In the genomic region with DNA sequence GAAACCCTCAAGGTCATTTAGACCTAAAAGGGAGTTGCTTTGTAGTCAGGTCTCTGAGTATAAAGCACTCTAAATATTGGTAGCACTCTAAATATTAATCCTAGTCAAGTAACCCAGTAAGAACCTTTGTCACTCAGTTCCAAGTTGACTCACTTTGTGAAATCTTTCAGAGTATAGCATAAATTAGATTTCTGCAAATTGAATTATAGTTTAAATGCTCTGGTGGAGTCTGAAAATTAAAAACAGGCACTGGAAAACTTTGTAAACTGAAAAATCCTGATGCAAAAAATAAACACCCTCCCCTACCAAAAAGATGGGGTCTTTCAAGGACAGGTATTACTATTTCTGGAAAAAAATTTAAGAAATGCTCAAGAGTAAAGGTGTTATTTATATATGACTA, we compare ENCODE assay signal across 29 cellular contexts.
"Had no signal": no experiment of that assay in that cellular context is flagged by ENCODE, and none has a peak within 500 bp of the region (broad histone marks: within the 10 kb centered on the region; RNA-seq: fewer than 3 reads in every experiment).

No MANE protein-coding gene starts in this region.

- H3K9me3 Mint-ChIP-seq: dendritic cell treated with granulocyte-macrophage colony-stimulating factor and Interleukin-4, amounts not matched to agents 40 ng/mL and 50 ng/mL, for 4 days; endodermal cell had no signal

- H3K4me3 ChIP-seq: colonic mucosa, coronary artery, dorsolateral prefrontal cortex, esophagus muscularis mucosa, esophagus squamous epithelium, gastrocnemius medialis, gastroesophageal sphincter, heart left ventricle, heart right ventricle, hepatocyte had no signal

- H3K27ac ChIP-seq: colonic mucosa, coronary artery, dorsolateral prefrontal cortex, epithelial cell of prostate, esophagus muscularis mucosa, esophagus squamous epithelium, foreskin keratinocyte, gastrocnemius medialis, gastroesophageal sphincter, heart left ventricle, heart right ventricle, hepatocyte had no signal

- H3K27me3 Mint-ChIP-seq: dendritic cell treated with granulocyte-macrophage colony-stimulating factor and Interleukin-4, amounts not matched to agents 40 ng/mL and 50 ng/mL, for 4 days; effector memory CD8-positive, alpha-beta T cell had no signal

- H3K79me2 ChIP-seq: hepatocyte had no signal

- H3K4me3 Mint-ChIP-seq: dendritic cell treated with granulocyte-macrophage colony-stimulating factor and Interleukin-4, amounts not matched to agents 40 ng/mL and 50 ng/mL, for 4 days; effector memory CD8-positive, alpha-beta T cell; endodermal cell had no signal

- FAIRE-seq: endometrium, endothelial cell of umbilical vein, frontal cortex had no signal

- ATAC-seq: effector memory CD8-positive, alpha-beta T cell; esophagus mucosa; foreskin keratinocyte; gastrocnemius medialis; gastroesophageal sphincter; heart left ventricle; heart right ventricle had no signal

- H2AFZ ChIP-seq: hepatocyte had no signal

- H3K27me3 ChIP-seq: colonic mucosa, esophagus muscularis mucosa, foreskin keratinocyte, gastrocnemius medialis, gastroesophageal sphincter, heart left ventricle, heart right ventricle, hepatocyte had no signal

- H3K9me3 ChIP-seq: colonic mucosa, esophagus muscularis mucosa, esophagus squamous epithelium, gastrocnemius medialis, gastroesophageal sphincter, heart left ventricle, heart right ventricle had no signal

- H3K36me3 ChIP-seq: colonic mucosa, esophagus muscularis mucosa, esophagus squamous epithelium, gastrocnemius medialis, gastroesophageal sphincter, heart left ventricle, heart right ventricle had no signal

- H3K4me1 ChIP-seq: colonic mucosa, gastrocnemius medialis, gastroesophageal sphincter had no signal

- H3K4me1 Mint-ChIP-seq: endodermal cell had no signal

- H3K27ac Mint-ChIP-seq: dendritic cell treated with granulocyte-macrophage colony-stimulating factor and Interleukin-4, amounts not matched to agents 40 ng/mL and 50 ng/mL, for 4 days; effector memory CD8-positive, alpha-beta T cell; endodermal cell had no signal

- DNase-seq: colonic mucosa; cortex of kidney; dermis blood vessel endothelial cell; dorsolateral prefrontal cortex; effector CD4-positive, alpha-beta T cell; effector CD8-positive, alpha-beta T cell; effector memory CD4-positive, alpha-beta T cell; effector memory CD8-positive, alpha-beta T cell; endodermal cell; erythroblast; esophagus squamous epithelium; foreskin fibroblast; foreskin keratinocyte; foreskin melanocyte; gastrocnemius medialis; glutamatergic neuron; head of caudate nucleus; heart left ventricle; heart right ventricle had no signal

- H3K4me2 ChIP-seq: hepatocyte had no signal
